In genomic region chr9:6106576-6107339, GRCh38 we compare ENCODE assay signal across 1 cellular context.
TF ChIP-seq lines count a peak whose summit lies in the region.

No MANE protein-coding gene starts in this region.

TF ChIP-seq in K562, 482 proteins besides CTCF, POLR2A, EP300 and RAD21:
- TF ChIP-seq MEF2D (tag; conservative IDR thresholded peaks at IDR 0.05; ENCODE audit: low read depth) (peak; percentile 91), ZFX (CRISPR knock-in tag; IDR thresholded peaks at IDR 0.05) (no peak), NFE2 (IDR thresholded peaks at IDR 0.05; ENCODE audit: low read depth) (peak; percentile 5; the same call in 1 of the 2 replicates), TFAP4 (CRISPR knock-in tag; IDR thresholded peaks at IDR 0.05; ENCODE audit: borderline replicate concordance) (peak; percentile 56; the same call in 1 of the 2 replicates), ZBTB43 (CRISPR knock-in tag; IDR thresholded peaks at IDR 0.05) (no peak), PBX2 (CRISPR knock-in tag; IDR thresholded peaks at IDR 0.05; ENCODE audit: low read depth) (no peak), PBX2 (tag; conservative IDR thresholded peaks at IDR 0.05; ENCODE audit: low read depth) (0 out of 2 replicates have a peak, but pooled peaks have one; percentile 39), CBFA2T3 (IDR thresholded peaks at IDR 0.05) (peak; percentile 59; the same call in 1 of the 2 replicates), ZNF316 (IDR thresholded peaks at IDR 0.05) (peak; percentile 62), CBFA2T2 (conservative IDR thresholded peaks at IDR 0.05) (peak; percentile 32; the same call in 1 of the 2 replicates), MEF2A (IDR thresholded peaks at IDR 0.05; ENCODE audit: control insufficient read depth, low read depth, low read length) (peak; percentile 85), COPS2 (conservative IDR thresholded peaks at IDR 0.05) (no peak), TAL1 (IDR thresholded peaks at IDR 0.05) (peak; percentile 26; the same call in 1 of the 2 replicates), MAFG (tag; conservative IDR thresholded peaks at IDR 0.05) (peak; percentile 46; the same call in 1 of the 2 replicates)
